Comparison of ENCODE assay signal across 5 cellular contexts in genomic region chr7:99214317-99214716, GRCh38. TPM values are rescaled to one million over a fixed set of nuclear protein-coding genes. Genes with fewer than 3 reads are reported as not detected.
"Had no signal": no experiment of that assay in that cellular context is flagged by ENCODE, and none has a peak within 500 bp of the region (broad histone marks: within the 10 kb centered on the region; RNA-seq: fewer than 3 reads in every experiment).

No MANE protein-coding gene starts in this region.

RNA-seq across cellular contexts. Expression of gene KPNA7, which starts 6.4 kb away (rescaled TPM):
- total RNA-seq: HT1080, IMR-90, K562 had no signal
- polyA plus RNA-seq: IgD-negative memory B cell, IMR-90, K562 had no signal

RNA-seq across cellular contexts. Expression of gene MYH16, which starts 58.3 kb away (rescaled TPM):
- total RNA-seq: HT-29, K562 had no signal
- polyA plus RNA-seq: IgD-negative memory B cell had no signal
